1 cellular context compared by ENCODE assay signal in the genomic region with DNA sequence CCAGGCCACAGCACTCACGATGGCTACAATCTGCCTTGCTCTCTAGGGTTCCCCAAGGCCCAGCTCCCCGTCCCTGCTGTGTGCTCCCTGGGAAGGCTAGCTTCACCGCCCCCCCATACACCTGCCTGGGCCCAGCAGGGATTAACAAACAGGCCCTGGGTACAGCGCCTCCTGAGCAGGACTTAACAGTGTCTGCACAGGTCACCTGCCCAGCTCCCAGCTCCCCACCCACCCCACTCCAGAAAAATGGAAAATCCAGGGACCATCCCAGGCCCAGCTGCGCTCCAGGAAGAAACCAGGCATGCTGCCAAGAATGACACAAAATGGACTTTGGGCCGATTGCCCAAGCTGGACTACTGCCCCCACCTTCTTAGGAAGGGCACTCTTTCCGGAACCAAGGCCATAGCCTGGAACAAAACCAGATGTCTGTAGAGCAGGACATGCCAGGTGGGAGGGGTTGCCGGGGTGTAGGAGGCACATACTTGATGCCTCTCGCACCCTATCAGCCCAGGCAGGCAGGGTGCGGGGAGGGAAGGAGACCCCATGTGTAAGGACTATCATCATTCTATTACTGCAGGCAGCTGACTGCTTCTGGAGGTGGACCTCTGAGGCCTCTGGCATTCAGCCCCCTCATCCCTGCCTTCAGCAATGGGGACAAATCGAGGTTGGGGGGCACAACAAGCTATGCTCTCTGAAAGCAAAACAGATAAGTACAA.
A peak's percentile ranks its signal among the peaks of the same experiment; 100 is the strongest.
TF ChIP-seq lines count a peak whose summit lies in the region.

No MANE protein-coding gene starts in this region.

TF ChIP-seq in HepG2, 621 proteins besides CTCF, POLR2A, EP300 and RAD21 (continued from another document and continues in another):
- 0 out of 2 replicates have a peak, but pooled peaks have one; percentile 66 for TF ChIP-seq CAMTA2 (CRISPR knock-in tag; IDR thresholded peaks at IDR 0.05; ENCODE audit: borderline replicate concordance)
- TF ChIP-seq PAX8 (CRISPR knock-in tag; IDR thresholded peaks at IDR 0.05; ENCODE audit: borderline replicate concordance) = no peak
- TF ChIP-seq ZNF776 (CRISPR knock-in tag; IDR thresholded peaks at IDR 0.05) = peak; percentile 37; the same call in 1 of the 2 replicates
- TF ChIP-seq ZNF782 (CRISPR knock-in tag; IDR thresholded peaks at IDR 0.05; ENCODE audit: borderline replicate concordance) = peak; percentile 87; the same call in 1 of the 2 replicates
- peak; percentile 86 for TF ChIP-seq GATAD1 (CRISPR knock-in tag; IDR thresholded peaks at IDR 0.05)
- no peak for TF ChIP-seq NPAS2 (CRISPR knock-in tag; IDR thresholded peaks at IDR 0.05; ENCODE audit: borderline replicate concordance)
- TF ChIP-seq RFX5 (IDR thresholded peaks at IDR 0.05; ENCODE audit: low read depth, low read length) = 0 out of 2 replicates have a peak, but pooled peaks have one; percentile 31
- TF ChIP-seq, protein P1, sequence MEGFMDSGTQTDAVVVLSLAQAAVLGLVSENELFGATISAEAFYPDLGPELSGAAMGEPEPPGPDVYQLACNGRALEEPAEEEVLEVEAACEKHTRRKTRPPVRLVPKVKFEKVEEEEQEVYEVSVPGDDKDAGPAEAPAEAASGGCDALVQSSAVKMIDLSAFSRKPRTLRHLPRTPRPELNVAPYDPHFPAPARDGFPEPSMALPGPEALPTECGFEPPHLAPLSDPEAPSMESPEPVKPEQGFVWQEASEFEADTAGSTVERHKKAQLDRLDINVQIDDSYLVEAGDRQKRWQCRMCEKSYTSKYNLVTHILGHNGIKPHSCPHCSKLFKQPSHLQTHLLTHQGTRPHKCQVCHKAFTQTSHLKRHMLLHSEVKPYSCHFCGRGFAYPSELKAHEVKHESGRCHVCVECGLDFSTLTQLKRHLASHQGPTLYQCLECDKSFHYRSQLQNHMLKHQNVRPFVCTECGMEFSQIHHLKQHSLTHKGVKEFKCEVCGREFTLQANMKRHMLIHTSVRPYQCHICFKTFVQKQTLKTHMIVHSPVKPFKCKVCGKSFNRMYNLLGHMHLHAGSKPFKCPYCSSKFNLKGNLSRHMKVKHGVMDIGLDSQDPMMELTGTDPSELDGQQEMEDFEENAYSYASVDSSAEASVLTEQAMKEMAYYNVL (CRISPR knock-in tag; IDR thresholded peaks at IDR 0.05; ENCODE audit: borderline replicate concordance) = peak; percentile 99
- peak; percentile 96 for TF ChIP-seq ZNF619 (CRISPR knock-in tag; IDR thresholded peaks at IDR 0.05)
- peak; percentile 100 for TF ChIP-seq ETV5 (CRISPR knock-in tag; IDR thresholded peaks at IDR 0.05; ENCODE audit: borderline replicate concordance)
- peak; percentile 97; the same call in 1 of the 2 replicates for TF ChIP-seq GLI4 (CRISPR knock-in tag; IDR thresholded peaks at IDR 0.05; ENCODE audit: borderline replicate concordance)
- TF ChIP-seq BRCA1 (CRISPR knock-in tag; IDR thresholded peaks at IDR 0.05) = no peak
- TF ChIP-seq, protein P2, sequence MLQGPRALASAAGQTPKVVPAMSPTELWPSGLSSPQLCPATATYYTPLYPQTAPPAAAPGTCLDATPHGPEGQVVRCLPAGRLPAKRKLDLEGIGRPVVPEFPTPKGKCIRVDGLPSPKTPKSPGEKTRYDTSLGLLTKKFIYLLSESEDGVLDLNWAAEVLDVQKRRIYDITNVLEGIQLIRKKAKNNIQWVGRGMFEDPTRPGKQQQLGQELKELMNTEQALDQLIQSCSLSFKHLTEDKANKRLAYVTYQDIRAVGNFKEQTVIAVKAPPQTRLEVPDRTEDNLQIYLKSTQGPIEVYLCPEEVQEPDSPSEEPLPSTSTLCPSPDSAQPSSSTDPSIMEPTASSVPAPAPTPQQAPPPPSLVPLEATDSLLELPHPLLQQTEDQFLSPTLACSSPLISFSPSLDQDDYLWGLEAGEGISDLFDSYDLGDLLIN (CRISPR knock-in tag; IDR thresholded peaks at IDR 0.05; ENCODE audit: borderline replicate concordance) = no peak
- peak; percentile 97 for TF ChIP-seq TBL1XR1 (IDR thresholded peaks at IDR 0.05; ENCODE audit: borderline replicate concordance, low read length, partially characterized antibody)
- TF ChIP-seq ZNF768 (CRISPR knock-in tag; IDR thresholded peaks at IDR 0.05) = peak; percentile 74
- peak; percentile 73; the same call in 1 of the 2 replicates for TF ChIP-seq CC2D1A (CRISPR knock-in tag; IDR thresholded peaks at IDR 0.05)
- TF ChIP-seq SOX6 (IDR thresholded peaks at IDR 0.05) = no peak
- TF ChIP-seq SOX6 (CRISPR knock-in tag; IDR thresholded peaks at IDR 0.05) = peak; percentile 100
- TF ChIP-seq, protein P3, sequence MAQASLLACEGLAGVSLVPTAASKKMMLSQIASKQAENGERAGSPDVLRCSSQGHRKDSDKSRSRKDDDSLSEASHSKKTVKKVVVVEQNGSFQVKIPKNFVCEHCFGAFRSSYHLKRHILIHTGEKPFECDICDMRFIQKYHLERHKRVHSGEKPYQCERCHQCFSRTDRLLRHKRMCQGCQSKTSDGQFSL (CRISPR knock-in tag; IDR thresholded peaks at IDR 0.05) = peak; percentile 98
- peak; percentile 68 for TF ChIP-seq ZBTB21 (CRISPR knock-in tag; IDR thresholded peaks at IDR 0.05)
- TF ChIP-seq, protein P4, sequence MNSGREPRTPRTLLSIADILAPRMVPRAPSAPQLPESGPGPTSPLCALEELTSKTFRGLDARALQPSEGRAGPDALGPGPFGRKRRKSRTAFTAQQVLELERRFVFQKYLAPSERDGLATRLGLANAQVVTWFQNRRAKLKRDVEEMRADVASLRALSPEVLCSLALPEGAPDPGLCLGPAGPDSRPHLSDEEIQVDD (CRISPR knock-in tag; IDR thresholded peaks at IDR 0.05; ENCODE audit: borderline replicate concordance) = 0 out of 2 replicates have a peak, but pooled peaks have one; percentile 20
- TF ChIP-seq, protein P5, sequence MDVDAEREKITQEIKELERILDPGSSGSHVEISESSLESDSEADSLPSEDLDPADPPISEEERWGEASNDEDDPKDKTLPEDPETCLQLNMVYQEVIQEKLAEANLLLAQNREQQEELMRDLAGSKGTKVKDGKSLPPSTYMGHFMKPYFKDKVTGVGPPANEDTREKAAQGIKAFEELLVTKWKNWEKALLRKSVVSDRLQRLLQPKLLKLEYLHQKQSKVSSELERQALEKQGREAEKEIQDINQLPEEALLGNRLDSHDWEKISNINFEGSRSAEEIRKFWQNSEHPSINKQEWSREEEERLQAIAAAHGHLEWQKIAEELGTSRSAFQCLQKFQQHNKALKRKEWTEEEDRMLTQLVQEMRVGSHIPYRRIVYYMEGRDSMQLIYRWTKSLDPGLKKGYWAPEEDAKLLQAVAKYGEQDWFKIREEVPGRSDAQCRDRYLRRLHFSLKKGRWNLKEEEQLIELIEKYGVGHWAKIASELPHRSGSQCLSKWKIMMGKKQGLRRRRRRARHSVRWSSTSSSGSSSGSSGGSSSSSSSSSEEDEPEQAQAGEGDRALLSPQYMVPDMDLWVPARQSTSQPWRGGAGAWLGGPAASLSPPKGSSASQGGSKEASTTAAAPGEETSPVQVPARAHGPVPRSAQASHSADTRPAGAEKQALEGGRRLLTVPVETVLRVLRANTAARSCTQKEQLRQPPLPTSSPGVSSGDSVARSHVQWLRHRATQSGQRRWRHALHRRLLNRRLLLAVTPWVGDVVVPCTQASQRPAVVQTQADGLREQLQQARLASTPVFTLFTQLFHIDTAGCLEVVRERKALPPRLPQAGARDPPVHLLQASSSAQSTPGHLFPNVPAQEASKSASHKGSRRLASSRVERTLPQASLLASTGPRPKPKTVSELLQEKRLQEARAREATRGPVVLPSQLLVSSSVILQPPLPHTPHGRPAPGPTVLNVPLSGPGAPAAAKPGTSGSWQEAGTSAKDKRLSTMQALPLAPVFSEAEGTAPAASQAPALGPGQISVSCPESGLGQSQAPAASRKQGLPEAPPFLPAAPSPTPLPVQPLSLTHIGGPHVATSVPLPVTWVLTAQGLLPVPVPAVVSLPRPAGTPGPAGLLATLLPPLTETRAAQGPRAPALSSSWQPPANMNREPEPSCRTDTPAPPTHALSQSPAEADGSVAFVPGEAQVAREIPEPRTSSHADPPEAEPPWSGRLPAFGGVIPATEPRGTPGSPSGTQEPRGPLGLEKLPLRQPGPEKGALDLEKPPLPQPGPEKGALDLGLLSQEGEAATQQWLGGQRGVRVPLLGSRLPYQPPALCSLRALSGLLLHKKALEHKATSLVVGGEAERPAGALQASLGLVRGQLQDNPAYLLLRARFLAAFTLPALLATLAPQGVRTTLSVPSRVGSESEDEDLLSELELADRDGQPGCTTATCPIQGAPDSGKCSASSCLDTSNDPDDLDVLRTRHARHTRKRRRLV (CRISPR knock-in tag; IDR thresholded peaks at IDR 0.05) = peak; percentile 41; the same call in 1 of the 2 replicates
- TF ChIP-seq IRF2 (CRISPR knock-in tag; IDR thresholded peaks at IDR 0.05) = peak; percentile 99
- peak; percentile 96 for TF ChIP-seq ZFP37 (CRISPR knock-in tag; IDR thresholded peaks at IDR 0.05; ENCODE audit: borderline replicate concordance)
- TF ChIP-seq ZFP62 (CRISPR knock-in tag; IDR thresholded peaks at IDR 0.05) = no peak
- TF ChIP-seq, protein P6, sequence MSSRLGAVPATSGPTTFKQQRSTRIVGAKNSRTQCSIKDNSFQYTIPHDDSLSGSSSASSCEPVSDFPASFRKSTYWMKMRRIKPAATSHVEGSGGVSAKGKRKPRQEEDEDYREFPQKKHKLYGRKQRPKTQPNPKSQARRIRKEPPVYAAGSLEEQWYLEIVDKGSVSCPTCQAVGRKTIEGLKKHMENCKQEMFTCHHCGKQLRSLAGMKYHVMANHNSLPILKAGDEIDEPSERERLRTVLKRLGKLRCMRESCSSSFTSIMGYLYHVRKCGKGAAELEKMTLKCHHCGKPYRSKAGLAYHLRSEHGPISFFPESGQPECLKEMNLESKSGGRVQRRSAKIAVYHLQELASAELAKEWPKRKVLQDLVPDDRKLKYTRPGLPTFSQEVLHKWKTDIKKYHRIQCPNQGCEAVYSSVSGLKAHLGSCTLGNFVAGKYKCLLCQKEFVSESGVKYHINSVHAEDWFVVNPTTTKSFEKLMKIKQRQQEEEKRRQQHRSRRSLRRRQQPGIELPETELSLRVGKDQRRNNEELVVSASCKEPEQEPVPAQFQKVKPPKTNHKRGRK (CRISPR knock-in tag; IDR thresholded peaks at IDR 0.05) = peak; percentile 73; the same call in 1 of the 2 replicates
- peak; percentile 88 for TF ChIP-seq ZNF160 (CRISPR knock-in tag; IDR thresholded peaks at IDR 0.05)
- peak; percentile 34; the same call in 1 of the 2 replicates for TF ChIP-seq ZNF296 (CRISPR knock-in tag; conservative IDR thresholded peaks at IDR 0.05)
- TF ChIP-seq ZNF773 (CRISPR knock-in tag; IDR thresholded peaks at IDR 0.05; ENCODE audit: borderline replicate concordance) = 0 out of 2 replicates have a peak, but pooled peaks have one; percentile 15
- TF ChIP-seq, protein P7, sequence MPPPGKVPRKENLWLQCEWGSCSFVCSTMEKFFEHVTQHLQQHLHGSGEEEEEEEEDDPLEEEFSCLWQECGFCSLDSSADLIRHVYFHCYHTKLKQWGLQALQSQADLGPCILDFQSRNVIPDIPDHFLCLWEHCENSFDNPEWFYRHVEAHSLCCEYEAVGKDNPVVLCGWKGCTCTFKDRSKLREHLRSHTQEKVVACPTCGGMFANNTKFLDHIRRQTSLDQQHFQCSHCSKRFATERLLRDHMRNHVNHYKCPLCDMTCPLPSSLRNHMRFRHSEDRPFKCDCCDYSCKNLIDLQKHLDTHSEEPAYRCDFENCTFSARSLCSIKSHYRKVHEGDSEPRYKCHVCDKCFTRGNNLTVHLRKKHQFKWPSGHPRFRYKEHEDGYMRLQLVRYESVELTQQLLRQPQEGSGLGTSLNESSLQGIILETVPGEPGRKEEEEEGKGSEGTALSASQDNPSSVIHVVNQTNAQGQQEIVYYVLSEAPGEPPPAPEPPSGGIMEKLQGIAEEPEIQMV (CRISPR knock-in tag; IDR thresholded peaks at IDR 0.05; ENCODE audit: low read depth) = peak; percentile 94
- TF ChIP-seq CENPX (CRISPR knock-in tag; IDR thresholded peaks at IDR 0.05) = no peak
- TF ChIP-seq, protein P8, sequence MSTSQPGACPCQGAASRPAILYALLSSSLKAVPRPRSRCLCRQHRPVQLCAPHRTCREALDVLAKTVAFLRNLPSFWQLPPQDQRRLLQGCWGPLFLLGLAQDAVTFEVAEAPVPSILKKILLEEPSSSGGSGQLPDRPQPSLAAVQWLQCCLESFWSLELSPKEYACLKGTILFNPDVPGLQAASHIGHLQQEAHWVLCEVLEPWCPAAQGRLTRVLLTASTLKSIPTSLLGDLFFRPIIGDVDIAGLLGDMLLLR (CRISPR knock-in tag; IDR thresholded peaks at IDR 0.05) = peak; percentile 86
- TF ChIP-seq IKZF1 (IDR thresholded peaks at IDR 0.05) = no peak
- TF ChIP-seq MIER3 (CRISPR knock-in tag; IDR thresholded peaks at IDR 0.05; ENCODE audit: borderline replicate concordance) = peak; percentile 100
- peak; percentile 99 for TF ChIP-seq NFKBIZ (CRISPR knock-in tag; IDR thresholded peaks at IDR 0.05)
- peak; percentile 97 for TF ChIP-seq HMG20B (CRISPR knock-in tag; conservative IDR thresholded peaks at IDR 0.05)
- TF ChIP-seq, protein P9, sequence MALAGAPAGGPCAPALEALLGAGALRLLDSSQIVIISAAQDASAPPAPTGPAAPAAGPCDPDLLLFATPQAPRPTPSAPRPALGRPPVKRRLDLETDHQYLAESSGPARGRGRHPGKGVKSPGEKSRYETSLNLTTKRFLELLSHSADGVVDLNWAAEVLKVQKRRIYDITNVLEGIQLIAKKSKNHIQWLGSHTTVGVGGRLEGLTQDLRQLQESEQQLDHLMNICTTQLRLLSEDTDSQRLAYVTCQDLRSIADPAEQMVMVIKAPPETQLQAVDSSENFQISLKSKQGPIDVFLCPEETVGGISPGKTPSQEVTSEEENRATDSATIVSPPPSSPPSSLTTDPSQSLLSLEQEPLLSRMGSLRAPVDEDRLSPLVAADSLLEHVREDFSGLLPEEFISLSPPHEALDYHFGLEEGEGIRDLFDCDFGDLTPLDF (CRISPR knock-in tag; IDR thresholded peaks at IDR 0.05) = peak; percentile 50; the same call in 1 of the 2 replicates
- TF ChIP-seq PCBP1 (IDR thresholded peaks at IDR 0.05; ENCODE audit: borderline replicate concordance, low read depth, low read length) = 0 out of 2 replicates have a peak, but pooled peaks have one; percentile 76
- TF ChIP-seq MAFG (CRISPR knock-in tag; IDR thresholded peaks at IDR 0.05) = no peak
